18 cellular contexts compared by ENCODE assay signal in genomic region chr2:79723830-79724229, GRCh38.
DNase-seq lines count a peak whose midpoint lies in the region; ATAC-seq, FAIRE-seq and TF ChIP-seq lines count a peak whose summit lies in the region.
"Had no signal": no experiment of that assay in that cellular context is flagged by ENCODE, and none has a peak within 500 bp of the region (broad histone marks: within the 10 kb centered on the region; RNA-seq: fewer than 3 reads in every experiment).

No MANE protein-coding gene starts in this region.

- H3F3A ChIP-seq in PC-3 (ENCODE audit: low read length, unreplicated experiment) = no peaks in the 10 kb centered on the region

- H2BK20ac ChIP-seq in H1 (ENCODE audit: low read length) = no peak overlapping the region

- no peak for TF ChIP-seq EP300 in H1 (IDR thresholded peaks at IDR 0.05; ENCODE audit: borderline replicate concordance in 1 of 2, low read depth in 2 of 2, low read length in 2 of 2)

- H3K4me2 ChIP-seq in PC-3 (ENCODE audit: low read length) (no peak overlapping the region), H1 (ENCODE audit: insufficient read depth in 1 of 2, low read depth in 2 of 2, low read length in 2 of 2) (no peak overlapping the region)

- TF ChIP-seq POLR2A in H1 (IDR thresholded peaks at IDR 0.05; ENCODE audit: control extremely low read depth in 1 of 2, low read depth in 2 of 2, low read length in 2 of 2) = no peak

- CTCF ChIA-PET in BJ (lab: Yijun Ruan, JAX) (no interaction called here), PC-3 (lab: Charles Lee) (no interaction called here), H1 (lab: Charles Lee; ENCODE audit: partially characterized antibody) (interaction anchor here (0.8 to 2.6 kb wide), 4 partner anchors 13 to 193 kb away, joined by 3 to 5 read pairs (median 4); no protein-coding TSS in a partner anchor)

- ATAC-seq in PC-3 = no peak
- ATAC-seq in HG03097 (IDR thresholded peaks at IDR 0.05; ENCODE audit: low FRiP score, unreplicated experiment) = no peak
- ATAC-seq in HG02938 (IDR thresholded peaks at IDR 0.05; ENCODE audit: unreplicated experiment) = no peak
- ATAC-seq: activated CD8-positive, alpha-beta T cell treated with anti-CD3 and anti-CD28 coated beads, Interleukin-2, amount 10 ng/mL, durations not matched to agents 7 days and 5 days; T-helper 17 cell had no signal

- H3K18ac ChIP-seq in H1 (ENCODE audit: extremely low read depth, low read length) = no peak overlapping the region

- no peak overlapping the region for H2BK15ac ChIP-seq in H1 (ENCODE audit: low read length)

- H3K27me3 ChIP-seq in BJ (ENCODE audit: control insufficient read depth, insufficient read depth, low read length) (no peaks in the 10 kb centered on the region), PC-3 (ENCODE audit: low read length) (no peaks in the 10 kb centered on the region), H1 (replicated peaks in 1 of 4; ENCODE audit: control insufficient read depth in 3 of 4, extremely low read depth in 1 of 4, insufficient read depth in 3 of 4, low read length in 3 of 4) (no peaks in the 10 kb centered on the region)
- H3K27me3 ChIP-seq: colonic mucosa had no signal

- intact Hi-C loops in PC-3 (cut with micrococcal nuclease) = no loop called here

- H3K23me2 ChIP-seq in H1 (ENCODE audit: low read depth, low read length) = no peaks in the 10 kb centered on the region

- H3K9ac ChIP-seq in PC-3 (ENCODE audit: low read length) (no peak overlapping the region), H1 (replicated peaks in 1 of 4; ENCODE audit: extremely low read depth in 1 of 4, low read depth in 3 of 4, low read length in 3 of 4) (no peak overlapping the region)

- H4K20me1 ChIP-seq in PC-3 (ENCODE audit: low read length) (no peaks in the 10 kb centered on the region), H1 (replicated peaks in 1 of 2; ENCODE audit: control insufficient read depth in 1 of 2, insufficient read depth in 2 of 2, low read length in 2 of 2) (no peaks in the 10 kb centered on the region)

- peak; percentile 90 for DNase-seq in BJ (ENCODE audit: low read depth)
- DNase-seq in PC-3 = peak; percentile 12
- no peak for DNase-seq in H1 (ENCODE audit: low read depth in 1 of 2, low spot score in 2 of 2)
- DNase-seq in non-pigmented ciliary epithelial cell (ENCODE audit: low read depth) = peak; percentile 96
- no peak for DNase-seq in NCI-H345 (lab: John Stamatoyannopoulos, UW)
- DNase-seq in NCI-H1092 (lab: John Stamatoyannopoulos, UW) = no peak
- DNase-seq: activated CD8-positive, alpha-beta T cell treated with anti-CD3 and anti-CD28 coated beads, Interleukin-2, amount 10 ng/mL, durations not matched to agents 7 days and 5 days; activated naive CD4-positive, alpha-beta T cell; CD4-positive, alpha-beta memory T cell; colonic mucosa; H7; left cardiac atrium; NCI-H1930; NK-92 treated with Interleukin-12 subunit alpha and Interleukin-12 subunit beta, amount 100 ng/mL, for 24 hours; T-helper 17 cell had no signal

- TF ChIP-seq CTCF in BJ (IDR thresholded peaks at IDR 0.05; ENCODE audit: insufficient read depth, low read depth, low read length) (no peak), PC-3 (conservative IDR thresholded peaks at IDR 0.05; ENCODE audit: low read depth, low read length) (no peak), H1 (IDR thresholded peaks at IDR 0.05; ENCODE audit: control extremely low read depth in 1 of 3, insufficient read depth in 1 of 3, low read depth in 1 of 3, low read length in 3 of 3) (no peak)

- TF ChIP-seq RAD21 in H1 (IDR thresholded peaks at IDR 0.05 in 1 of 2, conservative IDR thresholded peaks at IDR 0.05 in 1 of 2; ENCODE audit: low read depth in 2 of 2, low read length in 2 of 2) = no peak

- peak; percentile 50 for FAIRE-seq in H1 (lab: Jason Lieb, UNC)
- FAIRE-seq: frontal cortex had no signal

- 84% methylated on average over 2 of the region's 2 CpGs; no CpG with 5 or more reads in 1 of the 2 experiments for WGBS in H1 (ENCODE audit: extremely low coverage in 1 of 2, insufficient coverage in 1 of 2, insufficient read length in 1 of 2, insufficient replicate concordance in 2 of 2, low coverage in 1 of 2, low lambda C conversion rate in 2 of 2, missing lambda C conversion rate in 1 of 2), 2 experiments

- H3K36me3 ChIP-seq in BJ (ENCODE audit: control insufficient read depth, insufficient read depth, low read length) (no peaks in the 10 kb centered on the region), PC-3 (ENCODE audit: low read depth, low read length) (no peaks in the 10 kb centered on the region), H1 (ENCODE audit: control insufficient read depth in 2 of 4, insufficient read depth in 4 of 4, low read length in 3 of 4) (no peaks in the 10 kb centered on the region)
- H3K36me3 ChIP-seq: colonic mucosa had no signal

- no peaks in the 10 kb centered on the region for H3K79me1 ChIP-seq in H1 (ENCODE audit: low read depth, low read length)

- H3K4me3 ChIP-seq in BJ (ENCODE audit: low read depth, low read length) = no peak overlapping the region
- H3K4me3 ChIP-seq in PC-3 (ENCODE audit: low read length) = no peak overlapping the region
- no peak overlapping the region for H3K4me3 ChIP-seq in H1 (ENCODE audit: extremely low read depth in 1 of 4, insufficient read depth in 2 of 4, low read depth in 3 of 4, low read length in 4 of 4)
- H3K4me3 ChIP-seq: colonic mucosa had no signal

- no peak overlapping the region for H3K23ac ChIP-seq in H1 (ENCODE audit: insufficient read length)

- H3K9me3 ChIP-seq in PC-3 (ENCODE audit: low read length) = peaks cover 24% of the 10 kb centered on the region
- H3K9me3 ChIP-seq in H1 (ENCODE audit: insufficient read depth in 2 of 2, low read depth in 1 of 2, low read length in 1 of 2) = no peaks in the 10 kb centered on the region
- H3K9me3 ChIP-seq: colonic mucosa had no signal

- no peak overlapping the region for H3K27ac ChIP-seq in PC-3 (ENCODE audit: low read length)
- no peak overlapping the region for H3K27ac ChIP-seq in H1 (ENCODE audit: low read depth, low read length)
- H3K27ac ChIP-seq: colonic mucosa had no signal

- POLR2A ChIA-PET in BJ (lab: Charles Lee) = no interaction called here
- POLR2A ChIA-PET in PC-3 (lab: Charles Lee; ENCODE audit: unreplicated experiment) = no interaction called here
- POLR2A ChIA-PET in H1 (lab: Charles Lee; ENCODE audit: partially characterized antibody) = no interaction called here

- no TSS peak for BruUV-seq in PC-3 (replicated peaks; lab: Mats Ljungman, UMichigan)

- H2BK5ac ChIP-seq in H1 (ENCODE audit: low read depth, low read length) = no peak overlapping the region

- H3K4ac ChIP-seq in H1 (replicated peaks; ENCODE audit: insufficient read length, low read depth, low read length) = no peak overlapping the region

- no peaks in the 10 kb centered on the region for H3K9me2 ChIP-seq in PC-3 (replicated peaks; ENCODE audit: low read length)

- no peak overlapping the region for H4K8ac ChIP-seq in H1 (ENCODE audit: extremely low read depth, insufficient read depth, low read length)

- H2BK12ac ChIP-seq in H1 (ENCODE audit: low read depth, low read length) = no peak overlapping the region

- no peak overlapping the region for H3K14ac ChIP-seq in H1 (ENCODE audit: insufficient read length)

- H3K4me1 ChIP-seq in PC-3 (ENCODE audit: insufficient read depth, low read length) (no peaks in the 10 kb centered on the region), H1 (replicated peaks in 1 of 4; ENCODE audit: control insufficient read depth in 3 of 4, insufficient read depth in 4 of 4, low read length in 3 of 4) (no peaks in the 10 kb centered on the region)
- H3K4me1 ChIP-seq: colonic mucosa had no signal

- no peak overlapping the region for H2AK5ac ChIP-seq in H1 (ENCODE audit: low read depth, low read length)

- H2AFZ ChIP-seq in PC-3 (ENCODE audit: low read length) = no peak overlapping the region
- H2AFZ ChIP-seq in H1 (ENCODE audit: low read length) = no peak overlapping the region

- H4K91ac ChIP-seq in H1 (replicated peaks; ENCODE audit: insufficient read length, low read length) = no peak overlapping the region

- no peak overlapping the region for H4K5ac ChIP-seq in H1 (ENCODE audit: insufficient read length, low read depth, low read length)

- H3K79me2 ChIP-seq in PC-3 (ENCODE audit: low read length) (no peaks in the 10 kb centered on the region), H1 (ENCODE audit: control insufficient read depth in 1 of 2, insufficient read depth in 2 of 2, low read length in 2 of 2) (no peaks in the 10 kb centered on the region)

- no peak overlapping the region for H3K56ac ChIP-seq in H1 (replicated peaks; ENCODE audit: insufficient read length, low read depth, low read length)

- no peak overlapping the region for H2BK120ac ChIP-seq in H1 (replicated peaks; ENCODE audit: low read depth, low read length)

TF ChIP-seq in H1, 55 proteins besides CTCF, POLR2A, EP300 and RAD21 (continues in another document):
- no peak for TF ChIP-seq TAF1 (IDR thresholded peaks at IDR 0.05; ENCODE audit: low read depth, low read length)
- no peak for TF ChIP-seq KDM5A (IDR thresholded peaks at IDR 0.05; ENCODE audit: low read length)
- no peak for TF ChIP-seq ASH2L (IDR thresholded peaks at IDR 0.05; ENCODE audit: low read length)
- TF ChIP-seq HDAC6 (IDR thresholded peaks at IDR 0.05; ENCODE audit: low read depth, low read length) = no peak
- TF ChIP-seq E2F6 (IDR thresholded peaks at IDR 0.05) = no peak
- TF ChIP-seq SP4 (IDR thresholded peaks at IDR 0.05; ENCODE audit: low read length) = no peak
- no peak for TF ChIP-seq CBX5 (IDR thresholded peaks at IDR 0.05; ENCODE audit: low read depth, low read length)
- no peak for TF ChIP-seq GABPA (IDR thresholded peaks at IDR 0.05; ENCODE audit: borderline replicate concordance, insufficient read depth, low read length)
- no peak for TF ChIP-seq TBP (IDR thresholded peaks at IDR 0.05; ENCODE audit: low read depth, low read length)
- no peak for TF ChIP-seq CHD2 (IDR thresholded peaks at IDR 0.05; ENCODE audit: low read length)
- no peak for TF ChIP-seq YY1 (IDR thresholded peaks at IDR 0.05; ENCODE audit: low read depth, low read length)
- no peak for TF ChIP-seq ATF3 (IDR thresholded peaks at IDR 0.05; ENCODE audit: insufficient read depth, low read depth, low read length)
- no peak for TF ChIP-seq MAFK (IDR thresholded peaks at IDR 0.05; ENCODE audit: low read depth, low read length)
- no peak for TF ChIP-seq JUN (IDR thresholded peaks at IDR 0.05; ENCODE audit: low read depth, low read length)
- TF ChIP-seq PHF8 (conservative IDR thresholded peaks at IDR 0.05; ENCODE audit: low read depth, low read length) = no peak
- TF ChIP-seq BRCA1 (IDR thresholded peaks at IDR 0.05; ENCODE audit: low read depth, low read length) = no peak

Comparison
In these comparisons a context has a peak if more than half of its experiments do, and no peak if none do; other contexts are left out.
1. DNase-seq: peak in BJ (single experiment), PC-3 (single experiment) and non-pigmented ciliary epithelial cell (single experiment); none in H1 (0 of 2), NCI-H345 (single experiment) and NCI-H1092 (single experiment).